In the genomic region with DNA sequence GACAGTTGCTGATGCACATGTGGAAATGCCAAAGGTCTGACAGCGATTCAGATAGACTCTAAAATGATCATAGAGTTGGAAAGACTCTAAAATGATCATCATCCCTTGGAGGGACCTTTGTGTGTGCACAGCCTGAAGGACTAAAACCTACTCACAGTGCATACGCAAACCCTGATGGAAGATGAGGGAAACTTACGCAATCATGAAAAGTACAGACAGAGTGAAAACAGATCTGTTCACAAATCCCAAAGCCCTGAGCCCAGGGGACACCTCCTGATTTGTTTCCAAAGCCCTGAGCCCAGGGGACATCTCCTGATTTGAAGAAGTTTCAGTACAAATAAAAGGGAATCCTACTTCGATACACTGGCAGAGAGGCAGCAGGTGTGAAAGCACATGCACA, we compare ENCODE assay signal across 24 cellular contexts.
"Had no signal": no experiment of that assay in that cellular context is flagged by ENCODE, and none has a peak within 500 bp of the region (broad histone marks: within the 10 kb centered on the region; RNA-seq: fewer than 3 reads in every experiment).

No MANE protein-coding gene starts in this region.

- ATAC-seq: effector memory CD8-positive, alpha-beta T cell; esophagus mucosa; gastrocnemius medialis; heart right ventricle; left cardiac atrium; left lung; left ventricle myocardium superior; lower lobe of right lung had no signal

- H3K36me3 ChIP-seq: colonic mucosa, esophagus squamous epithelium, gastrocnemius medialis, heart right ventricle, left lung, lower lobe of right lung had no signal

- H3K4me1 ChIP-seq: colonic mucosa, esophagus squamous epithelium, gastrocnemius medialis, left lung, lower lobe of right lung had no signal

- FAIRE-seq: endometrium, islet of Langerhans, keratinocyte had no signal

- DNase-seq: colonic mucosa; cortex of kidney; effector CD8-positive, alpha-beta T cell; effector memory CD8-positive, alpha-beta T cell; endodermal cell; erythroblast; esophagus squamous epithelium; foreskin fibroblast; foreskin melanocyte; gastrocnemius medialis; glutamatergic neuron; heart right ventricle; hippocampal formation; left cardiac atrium; left lung; left ventricle myocardium superior; lower lobe of right lung; mesenchymal stem cell; midbrain had no signal

- H3K9me3 ChIP-seq: colonic mucosa, esophagus squamous epithelium, gastrocnemius medialis, heart right ventricle, left lung, lower lobe of right lung had no signal

- H3K27ac ChIP-seq: colonic mucosa, epithelial cell of prostate, esophagus squamous epithelium, gastrocnemius medialis, heart right ventricle, left lung, lower lobe of right lung had no signal

- H3K4me3 ChIP-seq: colonic mucosa, esophagus squamous epithelium, gastrocnemius medialis, heart right ventricle, left lung, lower lobe of right lung had no signal

- H3K27me3 ChIP-seq: colonic mucosa, esophagus squamous epithelium, gastrocnemius medialis, left lung had no signal
